ENCODE assay signal across 1 cellular context in the genomic region with DNA sequence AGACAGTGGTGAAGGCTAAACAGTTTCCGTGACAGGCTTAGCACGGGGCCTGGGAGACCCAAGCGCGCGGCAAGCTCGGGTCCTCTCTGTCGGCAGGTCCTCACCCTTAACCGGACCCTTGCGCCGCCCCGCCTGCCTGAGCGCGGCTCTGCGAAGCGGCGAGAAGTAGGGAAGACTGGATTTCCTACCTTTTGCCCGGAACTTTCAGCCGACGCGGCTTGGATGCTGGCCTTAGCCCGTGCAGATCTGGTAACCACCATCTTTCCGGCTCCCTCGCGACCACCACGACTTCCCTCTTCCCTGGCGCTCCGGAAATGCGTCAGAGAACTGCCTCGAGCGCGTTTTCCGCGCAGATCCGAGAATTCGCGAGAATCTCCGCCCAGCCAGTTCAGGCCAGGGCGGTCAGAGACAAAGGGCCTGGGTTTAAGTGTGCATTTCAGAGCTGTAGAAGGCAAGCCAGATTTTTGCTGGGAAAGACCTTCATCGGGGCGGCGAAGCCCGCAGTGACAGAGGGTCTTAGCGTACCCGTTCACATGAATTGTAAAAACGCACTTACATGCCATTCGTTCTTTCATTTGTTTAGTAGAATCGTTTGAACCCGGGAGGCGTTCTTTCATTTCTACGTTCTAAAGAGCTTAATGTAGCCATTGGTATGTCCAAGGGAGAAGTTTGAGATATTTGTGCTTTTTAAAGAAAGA.
TF ChIP-seq lines count a peak whose summit lies in the region.

A gene with protein sequence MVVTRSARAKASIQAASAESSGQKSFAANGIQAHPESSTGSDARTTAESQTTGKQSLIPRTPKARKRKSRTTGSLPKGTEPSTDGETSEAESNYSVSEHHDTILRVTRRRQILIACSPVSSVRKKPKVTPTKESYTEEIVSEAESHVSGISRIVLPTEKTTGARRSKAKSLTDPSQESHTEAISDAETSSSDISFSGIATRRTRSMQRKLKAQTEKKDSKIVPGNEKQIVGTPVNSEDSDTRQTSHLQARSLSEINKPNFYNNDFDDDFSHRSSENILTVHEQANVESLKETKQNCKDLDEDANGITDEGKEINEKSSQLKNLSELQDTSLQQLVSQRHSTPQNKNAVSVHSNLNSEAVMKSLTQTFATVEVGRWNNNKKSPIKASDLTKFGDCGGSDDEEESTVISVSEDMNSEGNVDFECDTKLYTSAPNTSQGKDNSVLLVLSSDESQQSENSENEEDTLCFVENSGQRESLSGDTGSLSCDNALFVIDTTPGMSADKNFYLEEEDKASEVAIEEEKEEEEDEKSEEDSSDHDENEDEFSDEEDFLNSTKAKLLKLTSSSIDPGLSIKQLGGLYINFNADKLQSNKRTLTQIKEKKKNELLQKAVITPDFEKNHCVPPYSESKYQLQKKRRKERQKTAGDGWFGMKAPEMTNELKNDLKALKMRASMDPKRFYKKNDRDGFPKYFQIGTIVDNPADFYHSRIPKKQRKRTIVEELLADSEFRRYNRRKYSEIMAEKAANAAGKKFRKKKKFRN (minus strand): TSS at position 318 of the 698 bp plus-strand sequence. CDS start 58 bp downstream, at position 260.

TF ChIP-seq in HepG2, 621 proteins besides CTCF, POLR2A, EP300 and RAD21 (continued from another document and continues in another):
- TF ChIP-seq, protein P1, sequence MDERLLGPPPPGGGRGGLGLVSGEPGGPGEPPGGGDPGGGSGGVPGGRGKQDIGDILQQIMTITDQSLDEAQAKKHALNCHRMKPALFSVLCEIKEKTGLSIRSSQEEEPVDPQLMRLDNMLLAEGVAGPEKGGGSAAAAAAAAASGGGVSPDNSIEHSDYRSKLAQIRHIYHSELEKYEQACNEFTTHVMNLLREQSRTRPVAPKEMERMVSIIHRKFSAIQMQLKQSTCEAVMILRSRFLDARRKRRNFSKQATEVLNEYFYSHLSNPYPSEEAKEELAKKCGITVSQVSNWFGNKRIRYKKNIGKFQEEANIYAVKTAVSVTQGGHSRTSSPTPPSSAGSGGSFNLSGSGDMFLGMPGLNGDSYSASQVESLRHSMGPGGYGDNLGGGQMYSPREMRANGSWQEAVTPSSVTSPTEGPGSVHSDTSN (CRISPR knock-in tag; IDR thresholded peaks at IDR 0.05): no peak
- TF ChIP-seq ZNF205 (CRISPR knock-in tag; IDR thresholded peaks at IDR 0.05) (peak; percentile 93), ZNF431 (CRISPR knock-in tag; IDR thresholded peaks at IDR 0.05; ENCODE audit: borderline replicate concordance, low read depth) (no peak), ZNF44 (CRISPR knock-in tag; IDR thresholded peaks at IDR 0.05) (peak; percentile 51; the same call in 1 of the 2 replicates), NR1H2 (CRISPR knock-in tag; IDR thresholded peaks at IDR 0.05; ENCODE audit: borderline replicate concordance, low read depth) (no peak; the same call in 1 of the 2 replicates), PCBP1 (IDR thresholded peaks at IDR 0.05; ENCODE audit: borderline replicate concordance, low read depth, low read length) (no peak), NFE2L1 (CRISPR knock-in tag; IDR thresholded peaks at IDR 0.05; ENCODE audit: borderline replicate concordance) (no peak), HDAC2 (CRISPR knock-in tag; IDR thresholded peaks at IDR 0.05) (peak; percentile 92), SRY (CRISPR knock-in tag; IDR thresholded peaks at IDR 0.05) (peak; percentile 86), MTA3 (CRISPR knock-in tag; IDR thresholded peaks at IDR 0.05) (no peak), ZNF496 (CRISPR knock-in tag; IDR thresholded peaks at IDR 0.05; ENCODE audit: insufficient replicate concordance) (no peak), FOXK1 (CRISPR knock-in tag; IDR thresholded peaks at IDR 0.05; ENCODE audit: borderline replicate concordance, low read depth) (peak; percentile 89), ELF3 (CRISPR knock-in tag; IDR thresholded peaks at IDR 0.05) (peak; percentile 88), ZNF317 (CRISPR knock-in tag; IDR thresholded peaks at IDR 0.05) (no peak), ZNF75D (CRISPR knock-in tag; IDR thresholded peaks at IDR 0.05; ENCODE audit: borderline replicate concordance) (no peak), POLR2AphosphoS2 (IDR thresholded peaks at IDR 0.05; ENCODE audit: low read depth, low read length) (peak; percentile 76), ZNF598 (CRISPR knock-in tag; IDR thresholded peaks at IDR 0.05; ENCODE audit: borderline replicate concordance) (peak; percentile 93), SMAD3 (CRISPR knock-in tag; IDR thresholded peaks at IDR 0.05) (peak; percentile 93; the same call in 1 of the 2 replicates), ZFYVE20 (CRISPR knock-in tag; IDR thresholded peaks at IDR 0.05; ENCODE audit: borderline replicate concordance, low read depth) (no peak), ZSCAN29 (CRISPR knock-in tag; conservative IDR thresholded peaks at IDR 0.05) (peak; percentile 68; the same call in 1 of the 2 replicates), CEBPG (CRISPR knock-in tag; IDR thresholded peaks at IDR 0.05) (no peak; the same call in 1 of the 2 replicates), RORA (CRISPR knock-in tag; IDR thresholded peaks at IDR 0.05) (no peak), KDM1A (CRISPR knock-in tag; IDR thresholded peaks at IDR 0.05) (no peak), SMAD9 (CRISPR knock-in tag; IDR thresholded peaks at IDR 0.05) (no peak)
- TF ChIP-seq, protein P2, sequence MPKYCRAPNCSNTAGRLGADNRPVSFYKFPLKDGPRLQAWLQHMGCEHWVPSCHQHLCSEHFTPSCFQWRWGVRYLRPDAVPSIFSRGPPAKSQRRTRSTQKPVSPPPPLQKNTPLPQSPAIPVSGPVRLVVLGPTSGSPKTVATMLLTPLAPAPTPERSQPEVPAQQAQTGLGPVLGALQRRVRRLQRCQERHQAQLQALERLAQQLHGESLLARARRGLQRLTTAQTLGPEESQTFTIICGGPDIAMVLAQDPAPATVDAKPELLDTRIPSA (CRISPR knock-in tag; IDR thresholded peaks at IDR 0.05; ENCODE audit: borderline replicate concordance): no peak
- TF ChIP-seq, protein P3, sequence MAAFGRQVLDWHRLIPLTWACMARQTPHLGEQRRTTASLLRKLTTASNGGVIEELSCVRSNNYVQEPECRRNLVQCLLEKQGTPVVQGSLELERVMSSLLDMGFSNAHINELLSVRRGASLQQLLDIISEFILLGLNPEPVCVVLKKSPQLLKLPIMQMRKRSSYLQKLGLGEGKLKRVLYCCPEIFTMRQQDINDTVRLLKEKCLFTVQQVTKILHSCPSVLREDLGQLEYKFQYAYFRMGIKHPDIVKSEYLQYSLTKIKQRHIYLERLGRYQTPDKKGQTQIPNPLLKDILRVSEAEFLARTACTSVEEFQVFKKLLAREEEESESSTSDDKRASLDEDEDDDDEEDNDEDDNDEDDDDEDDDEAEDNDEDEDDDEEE (CRISPR knock-in tag; IDR thresholded peaks at IDR 0.05): peak; percentile 88; the same call in 1 of the 2 replicates
- TF ChIP-seq, protein P4, sequence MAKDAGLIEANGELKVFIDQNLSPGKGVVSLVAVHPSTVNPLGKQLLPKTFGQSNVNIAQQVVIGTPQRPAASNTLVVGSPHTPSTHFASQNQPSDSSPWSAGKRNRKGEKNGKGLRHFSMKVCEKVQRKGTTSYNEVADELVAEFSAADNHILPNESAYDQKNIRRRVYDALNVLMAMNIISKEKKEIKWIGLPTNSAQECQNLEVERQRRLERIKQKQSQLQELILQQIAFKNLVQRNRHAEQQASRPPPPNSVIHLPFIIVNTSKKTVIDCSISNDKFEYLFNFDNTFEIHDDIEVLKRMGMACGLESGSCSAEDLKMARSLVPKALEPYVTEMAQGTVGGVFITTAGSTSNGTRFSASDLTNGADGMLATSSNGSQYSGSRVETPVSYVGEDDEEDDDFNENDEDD (CRISPR knock-in tag; IDR thresholded peaks at IDR 0.05; ENCODE audit: borderline replicate concordance): peak; percentile 84
- TF ChIP-seq, protein P5, sequence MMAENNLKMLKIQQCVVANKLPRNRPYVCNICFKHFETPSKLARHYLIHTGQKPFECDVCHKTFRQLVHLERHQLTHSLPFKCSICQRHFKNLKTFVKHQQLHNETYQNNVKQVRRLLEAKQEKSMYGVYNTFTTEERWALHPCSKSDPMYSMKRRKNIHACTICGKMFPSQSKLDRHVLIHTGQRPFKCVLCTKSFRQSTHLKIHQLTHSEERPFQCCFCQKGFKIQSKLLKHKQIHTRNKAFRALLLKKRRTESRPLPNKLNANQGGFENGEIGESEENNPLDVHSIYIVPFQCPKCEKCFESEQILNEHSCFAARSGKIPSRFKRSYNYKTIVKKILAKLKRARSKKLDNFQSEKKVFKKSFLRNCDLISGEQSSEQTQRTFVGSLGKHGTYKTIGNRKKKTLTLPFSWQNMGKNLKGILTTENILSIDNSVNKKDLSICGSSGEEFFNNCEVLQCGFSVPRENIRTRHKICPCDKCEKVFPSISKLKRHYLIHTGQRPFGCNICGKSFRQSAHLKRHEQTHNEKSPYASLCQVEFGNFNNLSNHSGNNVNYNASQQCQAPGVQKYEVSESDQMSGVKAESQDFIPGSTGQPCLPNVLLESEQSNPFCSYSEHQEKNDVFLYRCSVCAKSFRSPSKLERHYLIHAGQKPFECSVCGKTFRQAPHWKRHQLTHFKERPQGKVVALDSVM (CRISPR knock-in tag; IDR thresholded peaks at IDR 0.05): 0 out of 2 replicates have a peak, but pooled peaks have one; percentile 14
- TF ChIP-seq, protein P6, sequence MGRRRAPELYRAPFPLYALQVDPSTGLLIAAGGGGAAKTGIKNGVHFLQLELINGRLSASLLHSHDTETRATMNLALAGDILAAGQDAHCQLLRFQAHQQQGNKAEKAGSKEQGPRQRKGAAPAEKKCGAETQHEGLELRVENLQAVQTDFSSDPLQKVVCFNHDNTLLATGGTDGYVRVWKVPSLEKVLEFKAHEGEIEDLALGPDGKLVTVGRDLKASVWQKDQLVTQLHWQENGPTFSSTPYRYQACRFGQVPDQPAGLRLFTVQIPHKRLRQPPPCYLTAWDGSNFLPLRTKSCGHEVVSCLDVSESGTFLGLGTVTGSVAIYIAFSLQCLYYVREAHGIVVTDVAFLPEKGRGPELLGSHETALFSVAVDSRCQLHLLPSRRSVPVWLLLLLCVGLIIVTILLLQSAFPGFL (CRISPR knock-in tag; IDR thresholded peaks at IDR 0.05): no peak
- TF ChIP-seq, protein P7, sequence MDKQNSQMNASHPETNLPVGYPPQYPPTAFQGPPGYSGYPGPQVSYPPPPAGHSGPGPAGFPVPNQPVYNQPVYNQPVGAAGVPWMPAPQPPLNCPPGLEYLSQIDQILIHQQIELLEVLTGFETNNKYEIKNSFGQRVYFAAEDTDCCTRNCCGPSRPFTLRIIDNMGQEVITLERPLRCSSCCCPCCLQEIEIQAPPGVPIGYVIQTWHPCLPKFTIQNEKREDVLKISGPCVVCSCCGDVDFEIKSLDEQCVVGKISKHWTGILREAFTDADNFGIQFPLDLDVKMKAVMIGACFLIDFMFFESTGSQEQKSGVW (CRISPR knock-in tag; IDR thresholded peaks at IDR 0.05; ENCODE audit: borderline replicate concordance): no peak
- TF ChIP-seq, protein P8, sequence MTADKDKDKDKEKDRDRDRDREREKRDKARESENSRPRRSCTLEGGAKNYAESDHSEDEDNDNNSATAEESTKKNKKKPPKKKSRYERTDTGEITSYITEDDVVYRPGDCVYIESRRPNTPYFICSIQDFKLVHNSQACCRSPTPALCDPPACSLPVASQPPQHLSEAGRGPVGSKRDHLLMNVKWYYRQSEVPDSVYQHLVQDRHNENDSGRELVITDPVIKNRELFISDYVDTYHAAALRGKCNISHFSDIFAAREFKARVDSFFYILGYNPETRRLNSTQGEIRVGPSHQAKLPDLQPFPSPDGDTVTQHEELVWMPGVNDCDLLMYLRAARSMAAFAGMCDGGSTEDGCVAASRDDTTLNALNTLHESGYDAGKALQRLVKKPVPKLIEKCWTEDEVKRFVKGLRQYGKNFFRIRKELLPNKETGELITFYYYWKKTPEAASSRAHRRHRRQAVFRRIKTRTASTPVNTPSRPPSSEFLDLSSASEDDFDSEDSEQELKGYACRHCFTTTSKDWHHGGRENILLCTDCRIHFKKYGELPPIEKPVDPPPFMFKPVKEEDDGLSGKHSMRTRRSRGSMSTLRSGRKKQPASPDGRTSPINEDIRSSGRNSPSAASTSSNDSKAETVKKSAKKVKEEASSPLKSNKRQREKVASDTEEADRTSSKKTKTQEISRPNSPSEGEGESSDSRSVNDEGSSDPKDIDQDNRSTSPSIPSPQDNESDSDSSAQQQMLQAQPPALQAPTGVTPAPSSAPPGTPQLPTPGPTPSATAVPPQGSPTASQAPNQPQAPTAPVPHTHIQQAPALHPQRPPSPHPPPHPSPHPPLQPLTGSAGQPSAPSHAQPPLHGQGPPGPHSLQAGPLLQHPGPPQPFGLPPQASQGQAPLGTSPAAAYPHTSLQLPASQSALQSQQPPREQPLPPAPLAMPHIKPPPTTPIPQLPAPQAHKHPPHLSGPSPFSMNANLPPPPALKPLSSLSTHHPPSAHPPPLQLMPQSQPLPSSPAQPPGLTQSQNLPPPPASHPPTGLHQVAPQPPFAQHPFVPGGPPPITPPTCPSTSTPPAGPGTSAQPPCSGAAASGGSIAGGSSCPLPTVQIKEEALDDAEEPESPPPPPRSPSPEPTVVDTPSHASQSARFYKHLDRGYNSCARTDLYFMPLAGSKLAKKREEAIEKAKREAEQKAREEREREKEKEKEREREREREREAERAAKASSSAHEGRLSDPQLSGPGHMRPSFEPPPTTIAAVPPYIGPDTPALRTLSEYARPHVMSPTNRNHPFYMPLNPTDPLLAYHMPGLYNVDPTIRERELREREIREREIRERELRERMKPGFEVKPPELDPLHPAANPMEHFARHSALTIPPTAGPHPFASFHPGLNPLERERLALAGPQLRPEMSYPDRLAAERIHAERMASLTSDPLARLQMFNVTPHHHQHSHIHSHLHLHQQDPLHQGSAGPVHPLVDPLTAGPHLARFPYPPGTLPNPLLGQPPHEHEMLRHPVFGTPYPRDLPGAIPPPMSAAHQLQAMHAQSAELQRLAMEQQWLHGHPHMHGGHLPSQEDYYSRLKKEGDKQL (CRISPR knock-in tag; IDR thresholded peaks at IDR 0.05; ENCODE audit: low read depth): peak; percentile 21; the same call in 1 of the 2 replicates
